11 cellular contexts compared by ENCODE assay signal in the genomic region with DNA sequence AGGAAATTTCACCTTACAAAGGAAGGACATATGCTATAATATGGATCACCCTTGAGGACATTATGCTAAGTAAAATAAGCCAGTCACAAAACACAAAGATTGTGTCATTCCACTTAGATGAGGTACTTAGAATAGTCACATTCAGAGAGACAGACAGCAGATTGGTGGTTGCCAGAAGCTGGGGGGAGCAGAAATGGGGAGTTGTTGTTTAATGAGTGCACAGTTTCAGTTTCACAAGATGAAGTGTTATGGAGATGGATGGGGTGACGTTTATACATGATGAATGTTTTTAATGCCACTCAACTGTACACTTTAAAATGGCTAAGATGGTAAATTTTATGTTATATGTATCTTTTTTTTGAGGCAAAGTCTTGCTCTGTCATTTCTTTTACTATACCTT. TPM values are rescaled to one million over a fixed set of nuclear protein-coding genes. Genes with fewer than 3 reads are reported as not detected.
DNase-seq lines count a peak whose midpoint lies in the region; ATAC-seq, FAIRE-seq and TF ChIP-seq lines count a peak whose summit lies in the region.
"Had no signal": no experiment of that assay in that cellular context is flagged by ENCODE, and none has a peak within 500 bp of the region (broad histone marks: within the 10 kb centered on the region; RNA-seq: fewer than 3 reads in every experiment).

No MANE protein-coding gene starts in this region.

- peak; percentile 65 for ATAC-seq in HG03097 (IDR thresholded peaks at IDR 0.05; ENCODE audit: low FRiP score, unreplicated experiment)
- ATAC-seq in activated CD8-positive, alpha-beta memory T cell treated with anti-CD3 and anti-CD28 coated beads, Interleukin-2, amount 10 ng/mL, durations not matched to agents 7 days and 5 days = peak; percentile 100

- no peak overlapping the region for H2AK5ac ChIP-seq in H9 (ENCODE audit: insufficient read length, low read length)

- TF ChIP-seq EP300 in suprapubic skin (IDR thresholded peaks at IDR 0.05) = no peak

- H3K14ac ChIP-seq in H9 (ENCODE audit: insufficient read depth, low read length) = no peak overlapping the region

- no peak overlapping the region for H3K56ac ChIP-seq in H9 (ENCODE audit: insufficient read length, low read depth, low read length)

- TF ChIP-seq POLR2A in suprapubic skin (IDR thresholded peaks at IDR 0.05) (no peak), thyroid gland (IDR thresholded peaks at IDR 0.05) (no peak)

- H3K4me2 ChIP-seq in H9 (ENCODE audit: insufficient read depth, insufficient read length, low read length) = no peak overlapping the region
- H3K4me2 ChIP-seq: neural progenitor cell had no signal

- intact Hi-C loops in thyroid gland (cut with DNase I) = no loop called here

- H2BK20ac ChIP-seq in H9 (ENCODE audit: low read depth, low read length, poor library complexity, severe bottlenecking) = no peak overlapping the region

- no peak overlapping the region for H3K4ac ChIP-seq in H9 (ENCODE audit: low read depth, low read length)

- H3K23ac ChIP-seq in H9 (ENCODE audit: insufficient read length, low read depth, low read length) = no peak overlapping the region

- no peaks in the 10 kb centered on the region for H3K23me2 ChIP-seq in H9 (ENCODE audit: insufficient read length, low read depth, low read length, poor library complexity, severe bottlenecking)

- H2AFZ ChIP-seq in H9 (ENCODE audit: low read length) = no peak overlapping the region
- H2AFZ ChIP-seq: neural progenitor cell had no signal

- H3K27me3 ChIP-seq in small intestine (ENCODE audit: control insufficient read depth in 2 of 2, insufficient read depth in 2 of 2, low read length in 2 of 2) = no peaks in the 10 kb centered on the region
- H3K27me3 ChIP-seq in suprapubic skin = no peaks in the 10 kb centered on the region
- H3K27me3 ChIP-seq in thyroid gland = no peaks in the 10 kb centered on the region
- no peaks in the 10 kb centered on the region for H3K27me3 ChIP-seq in H9 (ENCODE audit: insufficient read depth, low read length)
- H3K27me3 ChIP-seq: heart left ventricle had no signal

- peaks cover 15% of the 10 kb centered on the region for H3K36me3 Mint-ChIP-seq in activated CD8-positive, alpha-beta memory T cell treated with anti-CD3 and anti-CD28 coated beads, Interleukin-2, amount 10 ng/mL, durations not matched to agents 7 days and 5 days
- H3K36me3 Mint-ChIP-seq in H9 (ENCODE audit: insufficient read depth in 1 of 3, low read depth in 3 of 3) = no peaks in the 10 kb centered on the region
- H3K36me3 Mint-ChIP-seq: neural progenitor cell had no signal

- H3K4me3 Mint-ChIP-seq in activated CD8-positive, alpha-beta memory T cell treated with anti-CD3 and anti-CD28 coated beads, Interleukin-2, amount 10 ng/mL, durations not matched to agents 7 days and 5 days = peak overlapping the region; percentile 27
- H3K4me3 Mint-ChIP-seq in H9 = no peak overlapping the region
- H3K4me3 Mint-ChIP-seq: neural progenitor cell had no signal

- no peak overlapping the region for H4K5ac ChIP-seq in H9 (ENCODE audit: insufficient read length, low read depth, low read length)

- H3K36me3 ChIP-seq in small intestine (ENCODE audit: control insufficient read depth in 2 of 2, insufficient read depth in 2 of 2, low read length in 2 of 2) = no peaks in the 10 kb centered on the region
- H3K36me3 ChIP-seq in suprapubic skin = no peaks in the 10 kb centered on the region
- H3K36me3 ChIP-seq in thyroid gland = no peaks in the 10 kb centered on the region
- H3K36me3 ChIP-seq: heart left ventricle, neural progenitor cell had no signal

- no peak overlapping the region for H4K91ac ChIP-seq in H9 (ENCODE audit: insufficient read length, low read depth, low read length)

- no peak overlapping the region for H3K4me3 ChIP-seq in small intestine (ENCODE audit: low read depth in 1 of 2, low read length in 2 of 2)
- H3K4me3 ChIP-seq in suprapubic skin = no peak overlapping the region
- H3K4me3 ChIP-seq in thyroid gland (replicated peaks in 1 of 3) = no peak overlapping the region
- H3K4me3 ChIP-seq: heart left ventricle, neural progenitor cell had no signal

- no peak overlapping the region for H3T11ph ChIP-seq in H9 (ENCODE audit: low read length)

- 8 to 18% (median 9%) methylated on average over 1 of the region's 1 CpG for WGBS in small intestine, 3 donors
- WGBS in suprapubic skin = 43% methylated on average over 1 of the region's 1 CpG
- 29 to 48% methylated on average over 1 of the region's 1 CpG for WGBS in thyroid gland, 2 donors
- WGBS in H9 (ENCODE audit: extremely low coverage, insufficient read length, low lambda C conversion rate) = no CpG with 5 or more reads among the region's 1 CpG

- H2BK12ac ChIP-seq in H9 (ENCODE audit: insufficient read length, low read depth, low read length) = no peak overlapping the region

- H3K27ac ChIP-seq in small intestine (ENCODE audit: low read depth in 1 of 2, low read length in 1 of 2) (no peak overlapping the region), suprapubic skin (no peak overlapping the region), thyroid gland (no peak overlapping the region), H9 (ENCODE audit: insufficient read length, low read depth, low read length) (no peak overlapping the region)
- H3K27ac ChIP-seq: neural progenitor cell had no signal

- peaks cover 0 to 4% of the 10 kb centered on the region in 2 donors for H3K4me1 ChIP-seq in small intestine (ENCODE audit: control insufficient read depth in 2 of 2, insufficient read depth in 1 of 2, low read depth in 1 of 2, low read length in 1 of 2)
- H3K4me1 ChIP-seq in suprapubic skin = peaks cover 13% of the 10 kb centered on the region
- peaks cover 7 to 8% of the 10 kb centered on the region in 2 donors for H3K4me1 ChIP-seq in thyroid gland
- H3K4me1 ChIP-seq in H9 (ENCODE audit: insufficient read depth, low read length) = no peaks in the 10 kb centered on the region
- H3K4me1 ChIP-seq: neural progenitor cell had no signal

- peaks cover 5% of the 10 kb centered on the region for H3K9me3 Mint-ChIP-seq in activated CD8-positive, alpha-beta memory T cell treated with anti-CD3 and anti-CD28 coated beads, Interleukin-2, amount 10 ng/mL, durations not matched to agents 7 days and 5 days (ENCODE audit: low read depth)
- peaks cover 6 to 16% of the 10 kb centered on the region in 2 experiments for H3K9me3 Mint-ChIP-seq in H9

- H4K20me1 ChIP-seq in H9 (ENCODE audit: control insufficient read depth, insufficient read depth, insufficient read length) = no peaks in the 10 kb centered on the region

- CTCF ChIA-PET in activated CD8-positive, alpha-beta memory T cell treated with anti-CD3 and anti-CD28 coated beads, Interleukin-2, amount 10 ng/mL, durations not matched to agents 7 days and 5 days (lab: Charles Lee) = interaction anchor here (1.1 to 2.4 kb wide), 3 partner anchors 16 to 80 kb away, joined by 3 to 14 read pairs (median 3); no protein-coding TSS in a partner anchor

- no peak overlapping the region for H4K8ac ChIP-seq in H9 (replicated peaks; ENCODE audit: insufficient read length, low read depth, low read length)

- DNase-seq in activated CD8-positive, alpha-beta memory T cell treated with anti-CD3 and anti-CD28 coated beads for 24 hours = peak; percentile 56
- DNase-seq in activated CD8-positive, alpha-beta memory T cell treated with anti-CD3 and anti-CD28 coated beads, Interleukin-2, amount 50 U/mL, for 4 hours = no peak
- peak; percentile 84 for DNase-seq in activated CD8-positive, alpha-beta memory T cell treated with anti-CD3 and anti-CD28 coated beads, Interleukin-2, amount 10 ng/mL, durations not matched to agents 7 days and 5 days
- DNase-seq in small intestine (peak; percentile 37), suprapubic skin (ENCODE audit: low spot score in 2 of 2) (no peak), thyroid gland (no peak), H9 (no peak)
- DNase-seq: heart left ventricle, NCI-H226 had no signal

- FAIRE-seq in small intestine (lab: Jason Lieb, UNC) = no peak

- TF ChIP-seq CTCF in suprapubic skin (IDR thresholded peaks at IDR 0.05) (no peak), thyroid gland (IDR thresholded peaks at IDR 0.05) (no peak), H9 (conservative IDR thresholded peaks at IDR 0.05) (no peak)

- no peaks in the 10 kb centered on the region for H3K79me2 ChIP-seq in H9 (ENCODE audit: insufficient read depth, low read length)

- no peak overlapping the region for H2BK120ac ChIP-seq in H9 (ENCODE audit: low read depth, low read length, poor library complexity, severe bottlenecking)

- no peaks in the 10 kb centered on the region for H3K79me1 ChIP-seq in H9 (ENCODE audit: insufficient read depth, low read depth, low read length, poor library complexity, severe bottlenecking)

- no peak overlapping the region for H3K18ac ChIP-seq in H9 (ENCODE audit: insufficient read length, low read depth, low read length)

- H3K27ac Mint-ChIP-seq in activated CD8-positive, alpha-beta memory T cell treated with anti-CD3 and anti-CD28 coated beads, Interleukin-2, amount 10 ng/mL, durations not matched to agents 7 days and 5 days = peak overlapping the region; percentile 74
- no peak overlapping the region for H3K27ac Mint-ChIP-seq in H9
- H3K27ac Mint-ChIP-seq: neural progenitor cell had no signal

- H3K4me1 Mint-ChIP-seq in activated CD8-positive, alpha-beta memory T cell treated with anti-CD3 and anti-CD28 coated beads, Interleukin-2, amount 10 ng/mL, durations not matched to agents 7 days and 5 days = peaks cover 42% of the 10 kb centered on the region
- no peaks in the 10 kb centered on the region for H3K4me1 Mint-ChIP-seq in H9
- H3K4me1 Mint-ChIP-seq: neural progenitor cell had no signal

- H2BK15ac ChIP-seq in H9 (ENCODE audit: low read depth, low read length) = no peak overlapping the region

- H3K9me3 ChIP-seq in small intestine (ENCODE audit: control insufficient read depth, low read depth) = no peaks in the 10 kb centered on the region
- no peaks in the 10 kb centered on the region for H3K9me3 ChIP-seq in suprapubic skin
- no peaks in the 10 kb centered on the region for H3K9me3 ChIP-seq in thyroid gland
- no peaks in the 10 kb centered on the region for H3K9me3 ChIP-seq in H9 (ENCODE audit: control insufficient read depth, low read depth, low read length)

- no peak overlapping the region for H3K9ac ChIP-seq in H9 (ENCODE audit: extremely low read depth, insufficient read length, low read length)
- H3K9ac ChIP-seq: neural progenitor cell had no signal

- H2BK5ac ChIP-seq in H9 (ENCODE audit: insufficient read length, low read length) = no peak overlapping the region

- H3K27me3 Mint-ChIP-seq in activated CD8-positive, alpha-beta memory T cell treated with anti-CD3 and anti-CD28 coated beads, Interleukin-2, amount 10 ng/mL, durations not matched to agents 7 days and 5 days = no peaks in the 10 kb centered on the region
- peaks cover 41% of the 10 kb centered on the region for H3K27me3 Mint-ChIP-seq in H9 (ENCODE audit: low read depth)

RNA-seq across cellular contexts. Expression of gene SPON2, which starts 14.8 kb away (rescaled TPM):
- total RNA-seq in activated CD8-positive, alpha-beta memory T cell treated with anti-CD3 and anti-CD28 coated beads, Interleukin-2, amount 10 ng/mL, durations not matched to agents 7 days and 5 days = 10 to 100 TPM; 11.7 to 28.0 TPM
- 10 to 100 TPM; 12.7 to 61.0 (median 34.3) TPM for polyA plus RNA-seq in small intestine
- 10 to 100 TPM; 22.5 to 52.3 (median 31.8) TPM for total RNA-seq in suprapubic skin
- 10 to 100 TPM in 2 of 4 donors, 1 to 10 TPM in 2; 2.4 to 14.1 (median 6.6) TPM for total RNA-seq in thyroid gland
- 1.7 and 2.3 TPM in 2 replicates for total RNA-seq in H9 (2021)

Comparison
In these comparisons a context has a peak if more than half of its experiments do, and no peak if none do; other contexts are left out.
1. DNase-seq: peak in activated CD8-positive, alpha-beta memory T cell treated with anti-CD3 and anti-CD28 coated beads for 24 hours (single experiment), activated CD8-positive, alpha-beta memory T cell treated with anti-CD3 and anti-CD28 coated beads, Interleukin-2, amount 10 ng/mL, durations not matched to agents 7 days and 5 days (single experiment) and small intestine (single experiment); none in activated CD8-positive, alpha-beta memory T cell treated with anti-CD3 and anti-CD28 coated beads, Interleukin-2, amount 50 U/mL, for 4 hours (single experiment), suprapubic skin (0 of 2), thyroid gland (0 of 2) and H9 (single experiment).